In the genomic region with DNA sequence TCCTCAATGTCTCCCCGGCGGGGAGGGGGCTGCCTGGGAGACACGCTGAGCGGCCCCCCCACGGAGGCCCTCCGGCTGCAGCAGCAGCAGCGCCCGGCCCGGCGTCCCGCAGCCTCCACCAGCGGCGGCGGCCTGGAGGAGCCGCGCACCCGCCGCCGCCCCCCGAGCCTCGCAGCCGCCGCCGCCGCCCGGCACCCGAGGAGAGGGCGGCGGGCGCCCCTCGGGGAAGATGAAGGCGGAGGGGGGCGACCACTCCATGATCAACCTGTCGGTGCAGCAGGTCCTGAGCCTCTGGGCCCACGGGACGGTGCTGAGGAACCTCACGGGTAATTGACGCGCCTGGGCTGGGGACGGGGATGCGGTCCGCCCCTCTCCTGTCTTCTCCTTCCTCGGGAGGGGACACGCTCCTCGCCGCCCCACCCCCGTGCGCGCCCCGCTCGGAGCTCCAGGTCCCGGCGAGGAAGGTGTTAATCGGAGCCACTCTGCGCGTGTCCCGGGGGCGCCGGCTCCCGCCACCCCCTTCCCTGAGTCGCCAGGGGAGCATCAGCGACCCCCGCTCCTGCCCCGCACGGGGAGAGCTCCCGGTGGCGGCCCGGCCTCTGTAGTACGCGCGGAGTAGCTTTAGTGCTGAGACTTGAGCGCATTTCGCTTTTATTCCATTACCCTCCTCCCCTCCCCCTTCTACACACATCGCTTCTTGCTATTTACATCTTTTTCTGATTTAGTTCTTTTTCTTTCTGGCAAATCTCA, we compare ENCODE assay signal across 8 cellular contexts. TPM values are rescaled to one million over a fixed set of nuclear protein-coding genes. Genes with fewer than 3 reads are reported as not detected.
A peak's percentile ranks its signal among the peaks of the same experiment; 100 is the strongest.
DNase-seq lines count a peak whose midpoint lies in the region; ATAC-seq and TF ChIP-seq lines count a peak whose summit lies in the region.

No MANE protein-coding gene starts in this region.

- H3K9me3 ChIP-seq in upper lobe of right lung = no peaks in the 10 kb centered on the region

- ATAC-seq in HG02759 (IDR thresholded peaks at IDR 0.05; ENCODE audit: unreplicated experiment) (peak; percentile 19), upper lobe of right lung (peak; percentile 5)

- H3K4me3 ChIP-seq in fibroblast of pulmonary artery (replicated peaks; ENCODE audit: low read depth, low read length) = peak overlapping the region; percentile 53
- H3K4me3 ChIP-seq in upper lobe of right lung = peak overlapping the region; percentile 77

- DNase-seq in NCI-H345 (lab: John Stamatoyannopoulos, UW) (peak; percentile 1), NCI-H345 treated with DMSO at 0.1 percent for 48 hours (lab: John Stamatoyannopoulos, UW; ENCODE audit: unreplicated experiment) (no peak), NCI-H2227 (lab: John Stamatoyannopoulos, UW; ENCODE audit: unreplicated experiment) (peak; percentile 73), activated T-helper 1 cell treated with Interleukin-2 at 50 U/mL for 16 hours (ENCODE audit: low read depth) (peak; percentile 9), fibroblast of pulmonary artery (ENCODE audit: low read depth) (no peak), upper lobe of right lung (peak; percentile 76)

- H3K27ac Mint-ChIP-seq in nephron = peak overlapping the region in 2 of 3 experiments; percentile 20 to 71

- H3K4me1 ChIP-seq in upper lobe of right lung = peaks cover 15% of the 10 kb centered on the region

- no peaks in the 10 kb centered on the region for H3K36me3 Mint-ChIP-seq in nephron (ENCODE audit: low read depth)

- H3K4me1 Mint-ChIP-seq in nephron = no peaks in the 10 kb centered on the region

- intact Hi-C loops in upper lobe of right lung (cut with DNase I) = no loop called here

- no peaks in the 10 kb centered on the region for H3K27me3 ChIP-seq in upper lobe of right lung

- TF ChIP-seq CTCF in fibroblast of pulmonary artery (IDR thresholded peaks at IDR 0.05; ENCODE audit: low read length, missing control alignments) (no peak), nephron (IDR thresholded peaks at IDR 0.05; ENCODE audit: unreplicated experiment in 3 of 3) (no peak), upper lobe of right lung (IDR thresholded peaks at IDR 0.05) (no peak)

- H3K9me3 Mint-ChIP-seq in nephron = no peaks in the 10 kb centered on the region

- H3K27me3 Mint-ChIP-seq in nephron (ENCODE audit: low read depth) = peaks cover 17% of the 10 kb centered on the region

- H3K36me3 ChIP-seq in upper lobe of right lung = no peaks in the 10 kb centered on the region

- H3K4me3 Mint-ChIP-seq in nephron = peak overlapping the region; percentile 85 to 92 (median 91)

- H3K27ac ChIP-seq in upper lobe of right lung = peak overlapping the region; percentile 86

RNA-seq across cellular contexts. Expression of a gene that starts 0.7 kb away (rescaled TPM):
- 9.2 TPM for total RNA-seq in upper lobe of right lung

Comparison
In these comparisons a context has a peak if more than half of its experiments do, and no peak if none do; other contexts are left out.
1. DNase-seq: peak in NCI-H345 (single experiment), NCI-H2227 (single experiment), activated T-helper 1 cell treated with Interleukin-2 at 50 U/mL for 16 hours (single experiment) and upper lobe of right lung (single experiment); none in NCI-H345 treated with DMSO at 0.1 percent for 48 hours (single experiment) and fibroblast of pulmonary artery (single experiment).